Comparison of ENCODE assay signal across 10 cellular contexts in the genomic region with DNA sequence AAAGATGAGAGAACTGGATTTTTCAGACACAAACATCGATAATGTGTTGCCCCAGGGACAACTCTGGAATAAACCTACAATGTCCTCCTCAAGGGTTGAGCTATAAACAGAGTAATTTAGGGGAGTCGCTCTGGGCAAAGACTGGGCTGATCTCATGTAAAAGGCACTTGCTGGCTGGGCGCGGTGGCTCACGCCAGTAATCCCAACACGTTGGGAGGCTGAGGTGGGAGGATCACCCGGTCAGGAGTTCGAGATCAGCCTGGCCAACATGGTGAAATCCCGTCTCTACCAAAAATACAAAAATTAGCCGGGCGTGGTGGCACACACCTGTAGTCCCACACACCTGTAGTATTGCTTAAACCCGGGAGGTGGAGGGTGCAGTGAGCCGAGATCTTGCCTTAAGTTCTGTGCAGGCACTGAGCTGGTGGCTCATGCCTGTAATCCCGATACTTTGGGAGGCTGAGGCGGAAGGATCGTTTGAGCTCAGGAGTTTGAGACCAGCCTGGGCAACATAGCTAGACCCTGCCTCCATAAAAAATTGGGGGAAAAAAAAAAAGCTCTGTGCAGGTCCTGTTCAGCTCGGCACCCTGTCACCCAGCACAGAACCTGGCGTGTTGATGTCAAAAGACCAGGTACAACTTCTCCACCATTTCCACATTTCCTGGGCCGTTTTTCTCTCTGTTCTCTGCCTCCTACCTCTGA. TPM values are rescaled to one million over a fixed set of nuclear protein-coding genes. Genes with fewer than 3 reads are reported as not detected.
DNase-seq lines count a peak whose midpoint lies in the region; ATAC-seq, FAIRE-seq and TF ChIP-seq lines count a peak whose summit lies in the region.
"Had no signal": no experiment of that assay in that cellular context is flagged by ENCODE, and none has a peak within 500 bp of the region (broad histone marks: within the 10 kb centered on the region; RNA-seq: fewer than 3 reads in every experiment).

No MANE protein-coding gene starts in this region.

- H3K4me1 ChIP-seq in DOHH2 (ENCODE audit: control insufficient read depth, low read length) (peaks cover 22% of the 10 kb centered on the region), MM.1S (ENCODE audit: low read length) (peaks cover 6% of the 10 kb centered on the region), H1 (replicated peaks in 1 of 4; ENCODE audit: control insufficient read depth in 3 of 4, insufficient read depth in 4 of 4, low read length in 3 of 4) (peaks cover 0 to 3% (median 0%) of the 10 kb centered on the region in 4 experiments; a peak in 1 of 7 replicates)

- H3K56ac ChIP-seq in H1 (replicated peaks; ENCODE audit: insufficient read length, low read depth, low read length) = no peak overlapping the region

- CTCF ChIA-PET in H1 (lab: Charles Lee; ENCODE audit: partially characterized antibody) = interaction anchor here (0.7 to 3.8 kb wide), 5 partner anchors 8 to 73 kb away, joined by 3 to 19 read pairs (median 4); partner anchors contain the start of gene CTXN1

- H3K27ac ChIP-seq in DOHH2 (ENCODE audit: low read depth, low read length) (no peak overlapping the region), MM.1S (ENCODE audit: low read length) (no peak overlapping the region), H1 (ENCODE audit: low read depth, low read length) (no peak overlapping the region)

- H4K5ac ChIP-seq in H1 (ENCODE audit: insufficient read length, low read depth, low read length) = no peak overlapping the region

- H3K4me2 ChIP-seq in DOHH2 (ENCODE audit: low read length) = peak overlapping the region; percentile 76
- H3K4me2 ChIP-seq in MM.1S (ENCODE audit: low read depth, low read length) = peak overlapping the region; percentile 64; the same call in 1 of the 2 replicates
- peak overlapping the region; percentile 74 to 76; a peak in 3 of 4 replicates for H3K4me2 ChIP-seq in H1 (ENCODE audit: insufficient read depth in 1 of 2, low read depth in 2 of 2, low read length in 2 of 2)

- H2BK20ac ChIP-seq in H1 (ENCODE audit: low read length) = no peak overlapping the region

- no peaks in the 10 kb centered on the region for H3K9me3 Mint-ChIP-seq in osteocyte (ENCODE audit: unreplicated experiment)

- H3K36me3 ChIP-seq in DOHH2 (ENCODE audit: control insufficient read depth, low read length) (peaks cover 47% of the 10 kb centered on the region), MM.1S (replicated peaks; ENCODE audit: insufficient read depth, low read length) (peaks cover 4% of the 10 kb centered on the region), H1 (ENCODE audit: control insufficient read depth in 2 of 4, insufficient read depth in 4 of 4, low read length in 3 of 4) (peaks cover 2 to 39% (median 20%) of the 10 kb centered on the region in 4 experiments)

- peak overlapping the region; percentile 86 for H3K4me3 Mint-ChIP-seq in osteocyte (ENCODE audit: unreplicated experiment)

- H3K4ac ChIP-seq in H1 (replicated peaks; ENCODE audit: insufficient read length, low read depth, low read length) = no peak overlapping the region

- H2BK120ac ChIP-seq in H1 (replicated peaks; ENCODE audit: low read depth, low read length) = no peak overlapping the region

- no peak overlapping the region for H2AFZ ChIP-seq in MM.1S (ENCODE audit: low read length)
- no peak overlapping the region for H2AFZ ChIP-seq in H1 (ENCODE audit: low read length)

- H3K79me1 ChIP-seq in H1 (ENCODE audit: low read depth, low read length) = peaks cover 8% of the 10 kb centered on the region

- no peak overlapping the region for H3K14ac ChIP-seq in H1 (ENCODE audit: insufficient read length)

- peak overlapping the region; percentile 97; the same call in 1 of the 2 replicates for H3K9ac ChIP-seq in MM.1S (ENCODE audit: low read length)
- H3K9ac ChIP-seq in H1 (replicated peaks in 1 of 4; ENCODE audit: extremely low read depth in 1 of 4, low read depth in 3 of 4, low read length in 3 of 4) = no peak overlapping the region

- no peak overlapping the region for H3K23ac ChIP-seq in H1 (ENCODE audit: insufficient read length)

- no peak overlapping the region for H3K27ac Mint-ChIP-seq in osteocyte (ENCODE audit: unreplicated experiment)

- no peak overlapping the region for H2BK12ac ChIP-seq in H1 (ENCODE audit: low read depth, low read length)

- no peak for TF ChIP-seq CTCF in DOHH2 (IDR thresholded peaks at IDR 0.05; ENCODE audit: low read depth, low read length, poor library complexity, severe bottlenecking)
- TF ChIP-seq CTCF in MM.1S (IDR thresholded peaks at IDR 0.05; ENCODE audit: low read length) = no peak
- TF ChIP-seq CTCF in H1 (IDR thresholded peaks at IDR 0.05; ENCODE audit: control extremely low read depth in 1 of 3, insufficient read depth in 1 of 3, low read depth in 1 of 3, low read length in 3 of 3) = no peak
- no peak for TF ChIP-seq CTCF in osteocyte (IDR thresholded peaks at IDR 0.05)

- peaks cover 13% of the 10 kb centered on the region for H3K36me3 Mint-ChIP-seq in osteocyte (ENCODE audit: unreplicated experiment)

- H4K20me1 ChIP-seq in DOHH2 (ENCODE audit: control insufficient read depth, insufficient read depth, low read depth, low read length) (peaks cover 4% of the 10 kb centered on the region; the same call in 1 of the 2 replicates), MM.1S (ENCODE audit: insufficient read depth, low read length) (no peaks in the 10 kb centered on the region), H1 (replicated peaks in 1 of 2; ENCODE audit: control insufficient read depth in 1 of 2, insufficient read depth in 2 of 2, low read length in 2 of 2) (peaks cover 0 to 5% of the 10 kb centered on the region in 2 experiments)

- H3K9me3 ChIP-seq in DOHH2 (ENCODE audit: control insufficient read depth, insufficient read depth, low read length) (no peaks in the 10 kb centered on the region), MM.1S (replicated peaks; ENCODE audit: insufficient read depth, low read length) (no peaks in the 10 kb centered on the region), H1 (ENCODE audit: insufficient read depth in 2 of 2, low read depth in 1 of 2, low read length in 1 of 2) (no peaks in the 10 kb centered on the region)

- peaks cover 17% of the 10 kb centered on the region for H3K4me1 Mint-ChIP-seq in osteocyte (ENCODE audit: unreplicated experiment)

- TF ChIP-seq RAD21 in H1 (IDR thresholded peaks at IDR 0.05 in 1 of 2, conservative IDR thresholded peaks at IDR 0.05 in 1 of 2; ENCODE audit: low read depth in 2 of 2, low read length in 2 of 2) = no peak

- H3K79me2 ChIP-seq in DOHH2 (ENCODE audit: control insufficient read depth, low read length) (peaks cover 65% of the 10 kb centered on the region), MM.1S (ENCODE audit: low read length) (peaks cover 73% of the 10 kb centered on the region), H1 (ENCODE audit: control insufficient read depth in 1 of 2, insufficient read depth in 2 of 2, low read length in 2 of 2) (peaks cover 5 to 28% of the 10 kb centered on the region in 2 experiments; a peak in 3 of 4 replicates)

- TF ChIP-seq EP300 in H1 (IDR thresholded peaks at IDR 0.05; ENCODE audit: borderline replicate concordance in 1 of 2, low read depth in 2 of 2, low read length in 2 of 2) = no peak

- WGBS in H1 (ENCODE audit: extremely low coverage in 1 of 2, insufficient coverage in 1 of 2, insufficient read length in 1 of 2, insufficient replicate concordance in 2 of 2, low coverage in 1 of 2, low lambda C conversion rate in 2 of 2, missing lambda C conversion rate in 1 of 2), 2 experiments = 94% methylated on average over 19 of the region's 19 CpGs; no CpG with 5 or more reads in 1 of the 2 experiments

- H3K18ac ChIP-seq in H1 (ENCODE audit: extremely low read depth, low read length) = no peak overlapping the region

- no peak overlapping the region for H4K91ac ChIP-seq in H1 (replicated peaks; ENCODE audit: insufficient read length, low read length)

- H2BK15ac ChIP-seq in H1 (ENCODE audit: low read length) = no peak overlapping the region

- H3K23me2 ChIP-seq in H1 (ENCODE audit: low read depth, low read length) = peaks cover 3% of the 10 kb centered on the region; the same call in 1 of the 2 replicates

- no peaks in the 10 kb centered on the region for H3K9me2 ChIP-seq in DOHH2 (replicated peaks; ENCODE audit: control insufficient read depth, low read length)
- no peaks in the 10 kb centered on the region for H3K9me2 ChIP-seq in MM.1S (replicated peaks; ENCODE audit: insufficient read depth, low read length)

- H2AK5ac ChIP-seq in H1 (ENCODE audit: low read depth, low read length) = no peak overlapping the region

- H3F3A ChIP-seq in DOHH2 (ENCODE audit: control insufficient read depth, insufficient read depth) (no peaks in the 10 kb centered on the region; the same call in 1 of the 2 replicates), MM.1S (ENCODE audit: insufficient read depth, low read length) (peaks cover 2% of the 10 kb centered on the region; the same call in 1 of the 2 replicates)

- DNase-seq in MM.1S (no peak), H1 (ENCODE audit: low read depth in 1 of 2, low spot score in 2 of 2) (no peak), osteocyte (ENCODE audit: extremely low spot score, unreplicated experiment) (no peak), NCI-H1105 (lab: John Stamatoyannopoulos, UW) (no peak)
- no peak for DNase-seq in stimulated activated naive CD4-positive, alpha-beta T cell (lab: John Stamatoyannopoulos, UW)
- DNase-seq: NCI-H1694 treated with DMSO at 0.1 percent for 48 hours had no signal

- ATAC-seq in HG02642 (IDR thresholded peaks at IDR 0.05; ENCODE audit: poor library complexity, unreplicated experiment) = no peak
- ATAC-seq in GM21619 (IDR thresholded peaks at IDR 0.05; ENCODE audit: unreplicated experiment) = no peak

- H3K27me3 ChIP-seq in DOHH2 (ENCODE audit: control insufficient read depth, low read length) = no peaks in the 10 kb centered on the region
- no peaks in the 10 kb centered on the region for H3K27me3 ChIP-seq in MM.1S (replicated peaks; ENCODE audit: insufficient read depth, low read length)
- no peaks in the 10 kb centered on the region for H3K27me3 ChIP-seq in H1 (replicated peaks in 1 of 4; ENCODE audit: control insufficient read depth in 3 of 4, extremely low read depth in 1 of 4, insufficient read depth in 3 of 4, low read length in 3 of 4)

- TF ChIP-seq POLR2A in H1 (IDR thresholded peaks at IDR 0.05; ENCODE audit: control extremely low read depth in 1 of 2, low read depth in 2 of 2, low read length in 2 of 2) = no peak

- peak overlapping the region; percentile 98 for H3K4me3 ChIP-seq in DOHH2 (ENCODE audit: low read length)
- H3K4me3 ChIP-seq in MM.1S (ENCODE audit: low read length) = peak overlapping the region; percentile 88
- H3K4me3 ChIP-seq in H1 (ENCODE audit: extremely low read depth in 1 of 4, insufficient read depth in 2 of 4, low read depth in 3 of 4, low read length in 4 of 4) = peak overlapping the region; percentile 90 to 99 (median 97); a peak in 6 of 8 replicates

- H4K8ac ChIP-seq in H1 (ENCODE audit: extremely low read depth, insufficient read depth, low read length) = no peak overlapping the region

- H3K27me3 Mint-ChIP-seq in osteocyte (ENCODE audit: unreplicated experiment) = no peaks in the 10 kb centered on the region

- H2BK5ac ChIP-seq in H1 (ENCODE audit: low read depth, low read length) = no peak overlapping the region

- FAIRE-seq in H1 (lab: Jason Lieb, UNC) = no peak
- FAIRE-seq: colon had no signal

- POLR2A ChIA-PET in H1 (lab: Charles Lee; ENCODE audit: partially characterized antibody) = interaction anchor here (0.6 to 13.5 kb wide), 12 partner anchors 11 to 219 kb away, joined by 3 to 205 read pairs (median 4); partner anchors contain the start of genes CTXN1 and SNAPC2

RNA-seq across cellular contexts. Expression of gene TIMM44, which starts 1.4 kb away (rescaled TPM):
- total RNA-seq in H1 (2021; fragmentation: NEBNext Ultra II Directional; extraction: Animal tissue kit (Norgen Biotek cat#: 25700)) = 123 and 131 TPM in 2 replicates
- 150 and 182 TPM in 2 replicates for polyA plus RNA-seq in H1 (2011; rRNA removed)
- polyA plus RNA-seq in H1 (2011; cell fraction: cytosol; rRNA removed) = 146 TPM
- polyA plus RNA-seq in H1 (2011; cell fraction: nucleus; rRNA removed) = 233 TPM
- 104 to 111 TPM (median 110 TPM) in 4 replicates for polyA plus RNA-seq in H1 (2012, experiment 1 of 2)
- 96.8 TPM for polyA plus RNA-seq in H1 (2012, experiment 2 of 2)
- polyA plus RNA-seq in H1 (2013, experiment 1 of 2) = 82.6 TPM
- polyA plus RNA-seq in H1 (2013, experiment 2 of 2) = 83.2 TPM
- 39.9 and 48.1 TPM in 2 replicates for polyA minus RNA-seq in H1 (2011; rRNA and poly(A)+ RNA removed)
- 68.8 TPM for polyA minus RNA-seq in H1 (2011; cell fraction: cytosol; rRNA and poly(A)+ RNA removed)
- polyA minus RNA-seq in H1 (2011; cell fraction: nucleus; rRNA and poly(A)+ RNA removed) = 56.9 TPM
- 69.4 and 73.4 TPM in 2 replicates for total RNA-seq in osteocyte

RNA-seq across cellular contexts. Expression of gene CTXN1, which starts 16.1 kb away (rescaled TPM):
- total RNA-seq in H1 (2021; fragmentation: NEBNext Ultra II Directional; extraction: Animal tissue kit (Norgen Biotek cat#: 25700)) = 58.0 and 64.5 TPM in 2 replicates
- 16.4 and 39.1 TPM in 2 replicates for polyA plus RNA-seq in H1 (2011; rRNA removed)
- 15.2 TPM for polyA plus RNA-seq in H1 (2011; cell fraction: cytosol; rRNA removed)
- 29.7 TPM for polyA plus RNA-seq in H1 (2011; cell fraction: nucleus; rRNA removed)
- polyA plus RNA-seq in H1 (2012, experiment 1 of 2) = 13.0 to 35.0 TPM (median 34.2 TPM) in 4 replicates
- 25.9 TPM for polyA plus RNA-seq in H1 (2012, experiment 2 of 2)
- 44.9 TPM for polyA plus RNA-seq in H1 (2013, experiment 1 of 2)
- polyA plus RNA-seq in H1 (2013, experiment 2 of 2) = 51.0 TPM
- 0.54 and 1.6 TPM in 2 replicates for polyA minus RNA-seq in H1 (2011; rRNA and poly(A)+ RNA removed)
- polyA minus RNA-seq in H1 (2011; cell fraction: cytosol; rRNA and poly(A)+ RNA removed) = 38.1 TPM
- polyA minus RNA-seq in H1 (2011; cell fraction: nucleus; rRNA and poly(A)+ RNA removed) = 17.8 TPM
- total RNA-seq in osteocyte = 28.7 and 28.8 TPM in 2 replicates

RNA-seq across cellular contexts. Expression of gene SNAPC2, which starts 21.9 kb away (rescaled TPM):
- 20.3 and 22.9 TPM in 2 replicates for total RNA-seq in H1 (2021; fragmentation: NEBNext Ultra II Directional; extraction: Animal tissue kit (Norgen Biotek cat#: 25700))
- polyA plus RNA-seq in H1 (2011; rRNA removed) = 18.2 and 29.0 TPM in 2 replicates
- polyA plus RNA-seq in H1 (2011; cell fraction: cytosol; rRNA removed) = 16.9 TPM
- 29.6 TPM for polyA plus RNA-seq in H1 (2011; cell fraction: nucleus; rRNA removed)
- polyA plus RNA-seq in H1 (2012, experiment 1 of 2) = 20.8 to 23.5 TPM (median 21.4 TPM) in 4 replicates
- 25.4 TPM for polyA plus RNA-seq in H1 (2012, experiment 2 of 2)
- polyA plus RNA-seq in H1 (2013, experiment 1 of 2) = 27.7 TPM
- polyA plus RNA-seq in H1 (2013, experiment 2 of 2) = 29.0 TPM
- 5.7 and 6.0 TPM in 2 replicates for polyA minus RNA-seq in H1 (2011; rRNA and poly(A)+ RNA removed)
- polyA minus RNA-seq in H1 (2011; cell fraction: cytosol; rRNA and poly(A)+ RNA removed) = 13.8 TPM
- 9.5 TPM for polyA minus RNA-seq in H1 (2011; cell fraction: nucleus; rRNA and poly(A)+ RNA removed)
- total RNA-seq in osteocyte = 19.6 and 21.9 TPM in 2 replicates

RNA-seq across cellular contexts. Expression of gene TGFBR3L, which starts 27.4 kb away (rescaled TPM):
- total RNA-seq in H1 (2021; fragmentation: NEBNext Ultra II Directional; extraction: Animal tissue kit (Norgen Biotek cat#: 25700)) = 3.7 and 4.3 TPM in 2 replicates
- 3.1 and 8.9 TPM in 2 replicates for polyA plus RNA-seq in H1 (2011; rRNA removed)
- polyA plus RNA-seq in H1 (2011; cell fraction: cytosol; rRNA removed) = 2.2 TPM
- 3.3 TPM for polyA plus RNA-seq in H1 (2011; cell fraction: nucleus; rRNA removed)
- polyA plus RNA-seq in H1 (2012, experiment 1 of 2) = 3.3 to 6.1 TPM (median 4.6 TPM) in 4 replicates
- 2.7 TPM for polyA plus RNA-seq in H1 (2012, experiment 2 of 2)
- polyA plus RNA-seq in H1 (2013, experiment 1 of 2) = 5.3 TPM
- polyA plus RNA-seq in H1 (2013, experiment 2 of 2) = 5.7 TPM
- not detected in 2 replicates for polyA minus RNA-seq in H1 (2011; rRNA and poly(A)+ RNA removed)
- polyA minus RNA-seq in H1 (2011; cell fraction: cytosol; rRNA and poly(A)+ RNA removed) = 3.7 TPM
- polyA minus RNA-seq in H1 (2011; cell fraction: nucleus; rRNA and poly(A)+ RNA removed) = 2.4 TPM
- 2.3 and 2.6 TPM in 2 replicates for total RNA-seq in osteocyte

RNA-seq across cellular contexts. Expression of gene MAP2K7, which starts 38.4 kb away (rescaled TPM):
- 38.3 and 41.5 TPM in 2 replicates for total RNA-seq in H1 (2021; fragmentation: NEBNext Ultra II Directional; extraction: Animal tissue kit (Norgen Biotek cat#: 25700))
- polyA plus RNA-seq in H1 (2011; rRNA removed) = 8.9 and 16.6 TPM in 2 replicates
- 16.5 TPM for polyA plus RNA-seq in H1 (2011; cell fraction: cytosol; rRNA removed)
- polyA plus RNA-seq in H1 (2011; cell fraction: nucleus; rRNA removed) = 35.7 TPM
- polyA plus RNA-seq in H1 (2012, experiment 1 of 2) = 20.9 to 28.0 TPM (median 25.4 TPM) in 4 replicates
- polyA plus RNA-seq in H1 (2012, experiment 2 of 2) = 25.2 TPM
- polyA plus RNA-seq in H1 (2013, experiment 1 of 2) = 28.9 TPM
- polyA plus RNA-seq in H1 (2013, experiment 2 of 2) = 27.2 TPM
- 9.2 and 11.4 TPM in 2 replicates for polyA minus RNA-seq in H1 (2011; rRNA and poly(A)+ RNA removed)
- polyA minus RNA-seq in H1 (2011; cell fraction: cytosol; rRNA and poly(A)+ RNA removed) = 17.8 TPM
- polyA minus RNA-seq in H1 (2011; cell fraction: nucleus; rRNA and poly(A)+ RNA removed) = 14.4 TPM
- 34.4 and 42.1 TPM in 2 replicates for total RNA-seq in osteocyte
